7 cellular contexts compared by ENCODE assay signal in the genomic region with DNA sequence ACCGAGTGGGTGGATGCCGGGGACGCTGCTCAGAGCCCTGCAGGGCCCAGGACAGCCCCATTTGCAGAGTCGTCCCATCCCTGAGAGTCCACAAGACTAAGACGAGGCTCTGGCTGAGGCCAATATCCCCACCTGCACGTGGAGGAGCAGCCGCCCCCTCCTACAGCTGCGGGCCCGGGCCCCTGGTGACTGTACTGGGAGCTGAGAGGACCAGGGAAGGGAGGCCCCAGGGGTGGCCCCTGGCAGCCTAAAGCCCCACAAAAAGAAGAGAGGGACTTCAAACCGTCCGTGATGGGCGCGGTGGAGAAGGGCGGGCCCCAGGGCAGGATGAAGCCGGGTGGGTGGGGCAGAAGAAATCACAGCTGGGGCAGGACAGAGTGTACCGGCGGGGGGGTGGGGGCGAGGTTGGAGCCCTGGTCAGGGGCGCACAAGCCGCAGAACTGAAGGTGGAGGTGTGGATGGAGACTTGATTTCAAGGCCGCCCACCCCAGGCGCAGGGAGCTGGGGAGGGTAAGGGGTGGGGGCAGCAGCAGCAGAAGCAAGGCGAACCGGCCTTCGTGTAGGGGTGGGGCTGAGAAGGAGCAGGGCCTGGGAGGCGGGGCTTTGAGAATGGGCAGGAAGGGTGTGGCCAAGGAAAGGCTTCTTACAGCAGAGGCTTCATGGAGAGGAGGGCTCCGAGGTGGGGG. TPM values are rescaled to one million over a fixed set of nuclear protein-coding genes. Genes with fewer than 3 reads are reported as not detected.
DNase-seq lines count a peak whose midpoint lies in the region; ATAC-seq, FAIRE-seq and TF ChIP-seq lines count a peak whose summit lies in the region.
"Had no signal": no experiment of that assay in that cellular context is flagged by ENCODE, and none has a peak within 500 bp of the region (broad histone marks: within the 10 kb centered on the region; RNA-seq: fewer than 3 reads in every experiment).

No MANE protein-coding gene starts in this region.

- FAIRE-seq in bronchial epithelial cell (lab: Jason Lieb, UNC): no peak

- H3K36me3 ChIP-seq in bronchial epithelial cell (ENCODE audit: control insufficient read depth, insufficient read depth, low read length) (peaks cover 13% of the 10 kb centered on the region), prostate gland (peaks cover 0 to 2% of the 10 kb centered on the region in 2 donors)

- H3K27me3 ChIP-seq in bronchial epithelial cell (ENCODE audit: control insufficient read depth, insufficient read depth, low read length) (no peaks in the 10 kb centered on the region), prostate gland (replicated peaks; ENCODE audit: insufficient read depth) (no peaks in the 10 kb centered on the region)

- H3K4me3 ChIP-seq in bronchial epithelial cell (ENCODE audit: low read depth, low read length) (peak overlapping the region; percentile 10), prostate gland (no peak overlapping the region)

- ATAC-seq in GM18498 (IDR thresholded peaks at IDR 0.05; ENCODE audit: unreplicated experiment): peak; percentile 39
- ATAC-seq in GM18858 (IDR thresholded peaks at IDR 0.05; ENCODE audit: unreplicated experiment): no peak
- no peak for ATAC-seq in HG03095 (IDR thresholded peaks at IDR 0.05; ENCODE audit: unreplicated experiment)

- H3K4me1 ChIP-seq in prostate gland (replicated peaks): no peaks in the 10 kb centered on the region

- POLR2A ChIA-PET in RWPE1 (lab: Yijun Ruan, JAX; ENCODE audit: low non-redundant PET): no interaction called here

- 75% methylated on average over 27 of the region's 27 CpGs for WGBS in prostate gland

- CTCF ChIA-PET in RWPE1 (lab: Yijun Ruan, JAX): interaction anchor here (0.6 to 1.1 kb wide), 2 partner anchors 9 to 102 kb away, joined by 3 to 4 read pairs; no protein-coding TSS in a partner anchor

- DNase-seq in RWPE1 (ENCODE audit: low spot score): peak; percentile 82
- DNase-seq in bronchial epithelial cell (ENCODE audit: low read depth): peak; percentile 75
- no peak for DNase-seq in prostate gland (ENCODE audit: low spot score)

- no peak for TF ChIP-seq POLR2A in prostate gland (IDR thresholded peaks at IDR 0.05)

- no peaks in the 10 kb centered on the region for H3K9me3 ChIP-seq in prostate gland

- TF ChIP-seq CTCF in RWPE1 (conservative IDR thresholded peaks at IDR 0.05; ENCODE audit: low read depth) (no peak), bronchial epithelial cell (IDR thresholded peaks at IDR 0.05; ENCODE audit: insufficient read depth, low read length, severe bottlenecking) (no peak), prostate gland (IDR thresholded peaks at IDR 0.05) (no peak)

- intact Hi-C loops in prostate gland (cut with DNase I): no loop called here

- H3K27ac ChIP-seq in RWPE1: peak overlapping the region; percentile 100
- H3K27ac ChIP-seq in prostate gland: peak overlapping the region; percentile 17 to 47
- H3K27ac ChIP-seq: VCaP had no signal

RNA-seq across cellular contexts. Expression of a gene that starts 12.9 kb away (rescaled TPM):
- total RNA-seq in bronchial epithelial cell (1.2 and 4.2 TPM in 2 replicates), prostate gland (100 to 1,000 TPM in 1 of 2 donors, 10 to 100 TPM in 1; 92.2 to 167 TPM)

RNA-seq across cellular contexts. Expression of a gene that starts 20.3 kb away (rescaled TPM):
- total RNA-seq in bronchial epithelial cell: not detected in 2 replicates
- 1 to 10 TPM in 1 of 2 donors, not detected in 1; 1.4 TPM for total RNA-seq in prostate gland

RNA-seq across cellular contexts. Expression of a gene that starts 20.6 kb away (rescaled TPM):
- total RNA-seq in bronchial epithelial cell (9.2 and 12.1 TPM in 2 replicates), prostate gland (100 to 1,000 TPM in 1 of 2 donors, 10 to 100 TPM in 1; 65.1 to 114 TPM)

RNA-seq across cellular contexts. Expression of a gene that starts 20.9 kb away (rescaled TPM):
- total RNA-seq in bronchial epithelial cell: not detected in 2 replicates
- not detected for total RNA-seq in prostate gland

RNA-seq across cellular contexts. Expression of a gene that starts 31.6 kb away (rescaled TPM):
- total RNA-seq in bronchial epithelial cell (not detected in 2 replicates), prostate gland (1 to 10 TPM in 1 of 2 donors, not detected in 1; 2.6 TPM)

Comparison
In these comparisons a context has a peak if more than half of its experiments do, and no peak if none do; other contexts are left out.
1. RNA of a gene that starts 12.9 kb away (total RNA-seq): 92.2 to 167 TPM in prostate gland; 1.2 to 4.2 TPM in bronchial epithelial cell; every median in the first group is over 10 times any median in the second.